ENCODE assay signal across 19 cellular contexts in the genomic region with DNA sequence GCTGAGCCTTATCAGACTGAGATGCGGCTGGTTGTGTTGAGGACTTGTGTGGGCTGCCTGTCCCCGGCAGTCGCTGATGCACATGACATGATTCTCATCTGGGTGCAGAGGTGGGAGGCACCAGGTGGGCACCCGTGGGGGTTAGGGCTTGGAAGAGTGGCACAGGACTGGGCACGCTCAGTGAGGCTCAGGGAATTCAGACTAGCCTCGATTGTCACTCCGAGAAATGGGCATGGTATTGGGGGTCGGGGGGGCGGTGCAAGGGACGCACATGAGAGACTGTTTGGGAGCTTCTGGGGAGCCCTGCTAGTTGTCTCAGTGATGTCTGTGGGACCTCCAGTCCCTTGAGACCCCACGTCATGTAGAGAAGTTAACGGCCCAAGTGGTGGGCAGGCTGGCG. TPM values are rescaled to one million over a fixed set of nuclear protein-coding genes. Genes with fewer than 3 reads are reported as not detected.
DNase-seq lines count a peak whose midpoint lies in the region; ATAC-seq and TF ChIP-seq lines count a peak whose summit lies in the region.
"Had no signal": no experiment of that assay in that cellular context is flagged by ENCODE, and none has a peak within 500 bp of the region (broad histone marks: within the 10 kb centered on the region; RNA-seq: fewer than 3 reads in every experiment).

No MANE protein-coding gene starts in this region.

- no peak overlapping the region for H3K27ac ChIP-seq in left lung
- no peak overlapping the region for H3K27ac ChIP-seq in SK-N-SH (ENCODE audit: low read depth in 2 of 2, low read length in 1 of 2)
- H3K27ac ChIP-seq: C4-2B had no signal

- peaks cover 0 to 40% of the 10 kb centered on the region in 2 donors for H3K36me3 ChIP-seq in left lung
- H3K36me3 ChIP-seq in SK-N-SH (replicated peaks in 1 of 2; ENCODE audit: control insufficient read depth in 1 of 2, insufficient read depth in 2 of 2, low read length in 1 of 2): no peaks in the 10 kb centered on the region

- TF ChIP-seq RAD21 in SK-N-SH (IDR thresholded peaks at IDR 0.05; ENCODE audit: low read length): no peak

- H2AFZ ChIP-seq in SK-N-SH (ENCODE audit: low read depth): no peak overlapping the region

- H4K20me1 ChIP-seq in SK-N-SH (ENCODE audit: insufficient read depth): no peaks in the 10 kb centered on the region

- H3K4me3 ChIP-seq in left lung (no peak overlapping the region), SK-N-SH (ENCODE audit: low read depth in 2 of 2, low read length in 1 of 2) (no peak overlapping the region)

- H3K4me3 Mint-ChIP-seq in activated T-cell treated with anti-CD3 and anti-CD28 coated beads, Interleukin-2, amount 50 U/mL, for 72 hours: no peak overlapping the region
- H3K4me3 Mint-ChIP-seq in activated B cell treated with CpG ODN at 0.5 μM for 24 hours (no peak overlapping the region), memory B cell (no peak overlapping the region)
- H3K4me3 Mint-ChIP-seq in stimulated activated memory B cell treated with anti-CD40 and anti-IgM and Interleukin-4, amounts not matched to agents 10 μg/mL and 1 μg/mL and 100 μg/mL, for 72 hours: no peak overlapping the region
- H3K4me3 Mint-ChIP-seq: CD8-positive, alpha-beta T cell; H9 had no signal

- no peaks in the 10 kb centered on the region for H3F3A ChIP-seq in SK-N-SH (replicated peaks; ENCODE audit: insufficient read depth)

- TF ChIP-seq CTCF in activated B cell treated with CpG ODN at 0.5 μM for 24 hours (IDR thresholded peaks at IDR 0.05) (no peak), left lung (IDR thresholded peaks at IDR 0.05) (no peak), SK-N-SH (IDR thresholded peaks at IDR 0.05) (no peak)

- CTCF ChIA-PET in activated B cell treated with CpG ODN at 0.5 μM for 24 hours (lab: Charles Lee) (interaction anchor here (1.3 kb wide), 1 partner anchor 83 kb away, joined by 3 read pairs; no protein-coding TSS in a partner anchor), SK-N-SH (lab: Yijun Ruan, JAX) (interaction anchor here (1.0 kb wide), 1 partner anchor 83 kb away, joined by 3 read pairs; no protein-coding TSS in a partner anchor)

- H3K4me1 ChIP-seq in left lung: peaks cover 0 to 24% of the 10 kb centered on the region in 2 donors
- no peaks in the 10 kb centered on the region for H3K4me1 ChIP-seq in SK-N-SH (ENCODE audit: control insufficient read depth in 1 of 2, insufficient read depth in 2 of 2, low read depth in 1 of 2, low read length in 1 of 2)

- no peaks in the 10 kb centered on the region for H3K9me3 Mint-ChIP-seq in activated T-cell treated with anti-CD3 and anti-CD28 coated beads, Interleukin-2, amount 50 U/mL, for 72 hours
- H3K9me3 Mint-ChIP-seq in activated B cell treated with CpG ODN at 0.5 μM for 24 hours (no peaks in the 10 kb centered on the region), memory B cell (no peaks in the 10 kb centered on the region)
- no peaks in the 10 kb centered on the region for H3K9me3 Mint-ChIP-seq in stimulated activated memory B cell treated with anti-CD40 and anti-IgM and Interleukin-4, amounts not matched to agents 10 μg/mL and 1 μg/mL and 100 μg/mL, for 72 hours
- H3K9me3 Mint-ChIP-seq: CD8-positive, alpha-beta T cell; H9 had no signal

- H3K27ac Mint-ChIP-seq in activated T-cell treated with anti-CD3 and anti-CD28 coated beads, Interleukin-2, amount 50 U/mL, for 72 hours: peak overlapping the region; percentile 6
- H3K27ac Mint-ChIP-seq in activated B cell treated with CpG ODN at 0.5 μM for 24 hours (peak overlapping the region; percentile 8), memory B cell (peak overlapping the region; percentile 76)
- peak overlapping the region; percentile 89 for H3K27ac Mint-ChIP-seq in stimulated activated memory B cell treated with anti-CD40 and anti-IgM and Interleukin-4, amounts not matched to agents 10 μg/mL and 1 μg/mL and 100 μg/mL, for 72 hours
- H3K27ac Mint-ChIP-seq: CD8-positive, alpha-beta T cell; H9 had no signal

- H3K36me3 Mint-ChIP-seq in activated T-cell treated with anti-CD3 and anti-CD28 coated beads, Interleukin-2, amount 50 U/mL, for 72 hours (ENCODE audit: insufficient read depth in 2 of 2): no peaks in the 10 kb centered on the region
- H3K36me3 Mint-ChIP-seq in activated B cell treated with CpG ODN at 0.5 μM for 24 hours (ENCODE audit: low read depth) (peaks cover 44% of the 10 kb centered on the region), memory B cell (peaks cover 12% of the 10 kb centered on the region)
- peaks cover 47% of the 10 kb centered on the region for H3K36me3 Mint-ChIP-seq in stimulated activated memory B cell treated with anti-CD40 and anti-IgM and Interleukin-4, amounts not matched to agents 10 μg/mL and 1 μg/mL and 100 μg/mL, for 72 hours
- H3K36me3 Mint-ChIP-seq: CD8-positive, alpha-beta T cell had no signal

- no peak overlapping the region for H3K9ac ChIP-seq in SK-N-SH

- no peak overlapping the region for H3K4me2 ChIP-seq in SK-N-SH

- H3K27me3 Mint-ChIP-seq in activated T-cell treated with anti-CD3 and anti-CD28 coated beads, Interleukin-2, amount 50 U/mL, for 72 hours (ENCODE audit: low read depth): no peaks in the 10 kb centered on the region
- H3K27me3 Mint-ChIP-seq in activated B cell treated with CpG ODN at 0.5 μM for 24 hours (no peaks in the 10 kb centered on the region), memory B cell (no peaks in the 10 kb centered on the region)
- H3K27me3 Mint-ChIP-seq in stimulated activated memory B cell treated with anti-CD40 and anti-IgM and Interleukin-4, amounts not matched to agents 10 μg/mL and 1 μg/mL and 100 μg/mL, for 72 hours: no peaks in the 10 kb centered on the region

- H3K9me3 ChIP-seq in left lung (no peaks in the 10 kb centered on the region), SK-N-SH (no peaks in the 10 kb centered on the region)

- H3K79me2 ChIP-seq in SK-N-SH (ENCODE audit: insufficient read depth): no peaks in the 10 kb centered on the region

- no peak for TF ChIP-seq EP300 in SK-N-SH (IDR thresholded peaks at IDR 0.05; ENCODE audit: borderline replicate concordance in 1 of 2, low read depth in 1 of 2, low read length in 1 of 2)

- no peaks in the 10 kb centered on the region for H3K9me2 ChIP-seq in SK-N-SH

- intact Hi-C loops in activated B cell treated with CpG ODN at 0.5 μM for 24 hours (cut with micrococcal nuclease): no loop called here
- intact Hi-C loops in left lung (cut with DNase I): no loop called here

- WGBS in SK-N-SH (ENCODE audit: low lambda C conversion rate): 67% methylated on average over 11 of the region's 13 CpGs

- POLR2A ChIA-PET in activated B cell treated with CpG ODN at 0.5 μM for 24 hours (lab: Charles Lee) (interaction anchor here (1.4 kb wide), 1 partner anchor 39 kb away, joined by 3 read pairs; no protein-coding TSS in a partner anchor), SK-N-SH (lab: Yijun Ruan, JAX) (interaction anchor here (0.6 kb wide), 1 partner anchor 277 kb away, joined by 3 read pairs; no protein-coding TSS in a partner anchor)

- no peak for ATAC-seq in activated T-cell treated with anti-CD3 and anti-CD28 coated beads, Interleukin-2, amount 50 U/mL, for 72 hours (replicated peaks in 1 of 2)
- ATAC-seq in activated B cell treated with CpG ODN at 0.5 μM for 24 hours (ENCODE audit: low read depth) (no peak), memory B cell (ENCODE audit: low read depth) (no peak), left lung (no peak), GM21390 (IDR thresholded peaks at IDR 0.05; ENCODE audit: unreplicated experiment) (no peak)
- ATAC-seq in stimulated activated memory B cell treated with anti-CD40 and anti-IgM and Interleukin-4, amounts not matched to agents 10 μg/mL and 1 μg/mL and 100 μg/mL, for 72 hours: no peak
- ATAC-seq: CD8-positive, alpha-beta T cell had no signal

- no peaks in the 10 kb centered on the region for H3K4me1 Mint-ChIP-seq in activated T-cell treated with anti-CD3 and anti-CD28 coated beads, Interleukin-2, amount 50 U/mL, for 72 hours (ENCODE audit: low read depth)
- H3K4me1 Mint-ChIP-seq in activated B cell treated with CpG ODN at 0.5 μM for 24 hours (peaks cover 61% of the 10 kb centered on the region), memory B cell (peaks cover 37% of the 10 kb centered on the region)
- peaks cover 88% of the 10 kb centered on the region for H3K4me1 Mint-ChIP-seq in stimulated activated memory B cell treated with anti-CD40 and anti-IgM and Interleukin-4, amounts not matched to agents 10 μg/mL and 1 μg/mL and 100 μg/mL, for 72 hours

- no peaks in the 10 kb centered on the region for H3K27me3 ChIP-seq in left lung
- H3K27me3 ChIP-seq in SK-N-SH (ENCODE audit: insufficient read depth): peaks cover 13% of the 10 kb centered on the region; the same call in 1 of the 2 replicates

- no peak for DNase-seq in activated T-cell treated with anti-CD3 and anti-CD28 coated beads, Interleukin-2, amount 50 U/mL, for 72 hours
- DNase-seq in activated T-cell treated with anti-CD3 and anti-CD28 coated beads, Interleukin-2, amount 50 U/mL, for 48 hours: no peak
- DNase-seq in activated B cell treated with CpG ODN at 0.5 μM for 24 hours (no peak), memory B cell (ENCODE audit: low spot score in 2 of 2) (no peak), left lung (no peak), SK-N-SH (no peak)
- DNase-seq: 8988T; AML-193; CD8-positive, alpha-beta T cell; COR-L47; DND-41; GF-D8; GOT3; H9; IMR-90 had no signal

TF ChIP-seq in SK-N-SH, 30 proteins besides CTCF, POLR2A, EP300 and RAD21 (continues in another document):
- TF ChIP-seq TEAD4 (IDR thresholded peaks at IDR 0.05; ENCODE audit: borderline replicate concordance, insufficient read depth) (no peak), CHD2 (IDR thresholded peaks at IDR 0.05; ENCODE audit: low read length, partially characterized antibody) (no peak), FOSL2 (IDR thresholded peaks at IDR 0.05; ENCODE audit: borderline replicate concordance, low read depth) (no peak), NFIC (IDR thresholded peaks at IDR 0.05; ENCODE audit: borderline replicate concordance) (no peak), SMC3 (IDR thresholded peaks at IDR 0.05; ENCODE audit: low read depth, low read length) (no peak), GABPA (IDR thresholded peaks at IDR 0.05; ENCODE audit: low read depth) (no peak)
- TF ChIP-seq, protein P1, sequence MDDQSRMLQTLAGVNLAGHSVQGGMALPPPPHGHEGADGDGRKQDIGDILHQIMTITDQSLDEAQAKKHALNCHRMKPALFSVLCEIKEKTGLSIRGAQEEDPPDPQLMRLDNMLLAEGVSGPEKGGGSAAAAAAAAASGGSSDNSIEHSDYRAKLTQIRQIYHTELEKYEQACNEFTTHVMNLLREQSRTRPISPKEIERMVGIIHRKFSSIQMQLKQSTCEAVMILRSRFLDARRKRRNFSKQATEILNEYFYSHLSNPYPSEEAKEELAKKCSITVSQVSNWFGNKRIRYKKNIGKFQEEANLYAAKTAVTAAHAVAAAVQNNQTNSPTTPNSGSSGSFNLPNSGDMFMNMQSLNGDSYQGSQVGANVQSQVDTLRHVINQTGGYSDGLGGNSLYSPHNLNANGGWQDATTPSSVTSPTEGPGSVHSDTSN (IDR thresholded peaks at IDR 0.05): no peak

RNA-seq across cellular contexts. Expression of a gene that starts 25.5 kb away (rescaled TPM):
- 1 to 10 TPM; 1.8 to 3.8 TPM for total RNA-seq in activated T-cell treated with anti-CD3 and anti-CD28 coated beads, Interleukin-2, amount 50 U/mL, for 72 hours
- total RNA-seq in activated B cell treated with CpG ODN at 0.5 μM for 24 hours (141 and 152 TPM in 2 replicates), left lung (10 to 100 TPM; 11.5 to 47.5 TPM)
- polyA plus RNA-seq in SK-N-SH (2012; rRNA removed): not detected in 2 replicates
- not detected in 2 replicates for polyA plus RNA-seq in SK-N-SH (2012; cell fraction: cytosol; rRNA removed)
- 0.02 TPM in 1 of 2 replicates, not detected in the other for polyA plus RNA-seq in SK-N-SH (2012; cell fraction: nucleus; rRNA removed)
- total RNA-seq: H9, HT-29, IMR-90 had no signal
- polyA plus RNA-seq: IMR-90 had no signal

Comparison
In these comparisons a context has a peak if more than half of its experiments do, and no peak if none do; other contexts are left out.
1. H3K27ac Mint-ChIP-seq: peak in every context shown above with its lines; median percentile 89 in stimulated activated memory B cell treated with anti-CD40 and anti-IgM and Interleukin-4, amounts not matched to agents 10 μg/mL and 1 μg/mL and 100 μg/mL, for 72 hours; 76 in memory B cell; 8 in activated B cell treated with CpG ODN at 0.5 μM for 24 hours; 6 in activated T-cell treated with anti-CD3 and anti-CD28 coated beads, Interleukin-2, amount 50 U/mL, for 72 hours.